ENCODE assay signal across 15 cellular contexts in the genomic region with DNA sequence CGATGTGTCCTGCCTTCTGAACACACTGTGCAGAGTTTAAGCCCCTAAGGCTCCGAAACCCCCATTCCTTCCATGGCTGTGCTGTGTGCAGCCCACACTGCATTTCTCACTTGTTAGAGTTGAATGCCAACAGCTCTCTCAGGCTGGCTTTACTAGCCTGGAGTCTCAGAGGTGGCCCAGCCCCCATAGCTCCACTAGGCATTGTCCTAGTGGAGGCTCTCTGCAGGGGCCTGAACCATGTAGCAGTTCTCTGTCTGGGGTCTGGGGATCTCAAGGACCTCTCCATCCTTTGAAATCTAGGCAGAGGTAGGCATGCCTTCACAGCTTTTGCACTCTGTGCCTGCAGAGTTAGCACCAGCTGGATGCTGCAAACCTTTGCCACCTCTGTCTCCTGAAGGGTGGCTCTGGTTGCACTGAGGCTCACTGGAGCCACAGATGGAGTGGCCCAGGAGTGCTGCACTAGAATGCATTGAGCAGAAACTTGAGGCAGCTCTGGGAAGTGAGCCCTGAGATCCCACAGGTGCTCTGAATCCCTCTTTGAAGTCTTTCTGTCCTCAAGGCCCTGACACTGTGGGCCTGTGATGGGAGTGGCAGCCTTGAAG.
A peak's percentile ranks its signal among the peaks of the same experiment; 100 is the strongest.
DNase-seq lines count a peak whose midpoint lies in the region; ATAC-seq and TF ChIP-seq lines count a peak whose summit lies in the region.
"Had no signal": no experiment of that assay in that cellular context is flagged by ENCODE, and none has a peak within 500 bp of the region (broad histone marks: within the 10 kb centered on the region; RNA-seq: fewer than 3 reads in every experiment).

No MANE protein-coding gene starts in this region.

- no peaks in the 10 kb centered on the region for H3K36me3 ChIP-seq in heart right ventricle
- no peaks in the 10 kb centered on the region for H3K36me3 ChIP-seq in upper lobe of right lung
- H3K36me3 ChIP-seq in body of pancreas (replicated peaks in 1 of 2; ENCODE audit: insufficient read depth in 1 of 2, low read depth in 2 of 2) = no peaks in the 10 kb centered on the region
- no peaks in the 10 kb centered on the region for H3K36me3 ChIP-seq in spleen
- H3K36me3 ChIP-seq: BLaER1 had no signal

- H3K9me3 ChIP-seq in heart right ventricle (peaks cover 0 to 3% (median 0%) of the 10 kb centered on the region in 11 donors), upper lobe of right lung (no peaks in the 10 kb centered on the region), body of pancreas (no peaks in the 10 kb centered on the region), spleen (no peaks in the 10 kb centered on the region)
- H3K9me3 ChIP-seq: BLaER1 had no signal

- no peak for TF ChIP-seq CTCF in heart right ventricle (IDR thresholded peaks at IDR 0.05)
- no peak for TF ChIP-seq CTCF in upper lobe of right lung (IDR thresholded peaks at IDR 0.05)
- TF ChIP-seq CTCF in body of pancreas (IDR thresholded peaks at IDR 0.05) = no peak
- TF ChIP-seq CTCF in spleen (IDR thresholded peaks at IDR 0.05 in 8 of 11, conservative IDR thresholded peaks at IDR 0.05 in 3 of 11) = no peak

- TF ChIP-seq POLR2A in body of pancreas (IDR thresholded peaks at IDR 0.05) (no peak), spleen (IDR thresholded peaks at IDR 0.05) (no peak)

- DNase-seq in cardiac septum (ENCODE audit: low spot score) (peak; percentile 69), heart right ventricle (no peak), mesenteric fat pad (ENCODE audit: low spot score) (peak; percentile 76), upper lobe of right lung (peak; percentile 45), body of pancreas (no peak), COLO829 (ENCODE audit: low spot score) (no peak), spleen (no peak)
- DNase-seq: 8988T; CD8-positive, alpha-beta T cell; COR-L47; DMS 273 treated with DMSO at 0.1 percent for 48 hours; DMS53; HCEC 1CT had no signal

- H3K4me3 ChIP-seq in heart right ventricle = no peak overlapping the region
- H3K4me3 ChIP-seq in upper lobe of right lung = no peak overlapping the region
- no peak overlapping the region for H3K4me3 ChIP-seq in body of pancreas
- H3K4me3 ChIP-seq in spleen = no peak overlapping the region
- H3K4me3 ChIP-seq: BLaER1, GM23338 had no signal

- no peak for ATAC-seq in heart right ventricle
- ATAC-seq in upper lobe of right lung = no peak
- no peak for ATAC-seq in body of pancreas
- ATAC-seq: CD8-positive, alpha-beta T cell; GM23338 had no signal

- WGBS in heart right ventricle, 2 donors = 86 to 88% methylated on average over 2 of the region's 2 CpGs
- 82 to 87% methylated on average over 2 of the region's 2 CpGs for WGBS in body of pancreas, 2 donors
- 77 to 91% (median 89%) methylated on average over 2 of the region's 2 CpGs for WGBS in spleen, 5 donors

- intact Hi-C loops in cardiac septum (cut with DNase I) = no loop called here
- intact Hi-C loops in heart right ventricle (cut with DNase I) = no loop called here
- intact Hi-C loops in upper lobe of right lung (cut with DNase I) = no loop called here
- intact Hi-C loops in body of pancreas (cut with DNase I) = no loop called here
- intact Hi-C loops in spleen (cut with DNase I; ENCODE audit: low total_unique reads) = no loop called here

- H3K4me1 ChIP-seq in heart right ventricle (peaks cover 0 to 7% (median 0%) of the 10 kb centered on the region in 9 donors), upper lobe of right lung (no peaks in the 10 kb centered on the region), body of pancreas (no peaks in the 10 kb centered on the region), spleen (no peaks in the 10 kb centered on the region)
- H3K4me1 ChIP-seq: BLaER1 had no signal

- H3K27ac ChIP-seq in heart right ventricle (no peak overlapping the region), upper lobe of right lung (no peak overlapping the region), body of pancreas (no peak overlapping the region), spleen (no peak overlapping the region)
- H3K27ac ChIP-seq: BLaER1 had no signal

- H3K27me3 ChIP-seq in heart right ventricle (no peaks in the 10 kb centered on the region), upper lobe of right lung (no peaks in the 10 kb centered on the region), body of pancreas (no peaks in the 10 kb centered on the region), spleen (replicated peaks in 1 of 7) (no peaks in the 10 kb centered on the region)
- H3K27me3 ChIP-seq: BLaER1 had no signal

Comparison
In these comparisons a context has a peak if more than half of its experiments do, and no peak if none do; other contexts are left out.
1. DNase-seq: peak in cardiac septum (single experiment), mesenteric fat pad (single experiment) and upper lobe of right lung (single experiment); none in heart right ventricle (0 of 2), body of pancreas (0 of 4), COLO829 (single experiment) and spleen (single experiment).